In the genomic region with DNA sequence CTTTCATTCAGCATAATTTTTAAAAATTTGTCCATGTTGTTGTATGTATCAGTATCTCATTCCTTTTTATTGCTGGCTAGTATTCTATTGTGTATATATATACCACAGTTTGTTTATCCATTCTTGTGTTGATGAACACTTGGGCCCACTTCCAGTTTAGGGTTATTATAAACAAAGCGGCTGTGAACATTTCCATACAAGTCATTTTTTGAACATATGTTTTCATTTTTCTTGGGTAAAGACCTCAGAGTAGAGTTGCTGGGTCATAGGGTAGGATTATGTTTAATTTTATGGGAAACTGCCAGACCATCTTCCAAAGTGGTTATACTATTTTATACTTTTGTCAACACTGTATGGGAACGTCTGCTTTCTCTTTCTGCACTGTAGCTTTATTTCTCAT, we compare ENCODE assay signal across 15 cellular contexts. TPM values are rescaled to one million over a fixed set of nuclear protein-coding genes. Genes with fewer than 3 reads are reported as not detected.
A peak's percentile ranks its signal among the peaks of the same experiment; 100 is the strongest.
DNase-seq lines count a peak whose midpoint lies in the region; ATAC-seq and TF ChIP-seq lines count a peak whose summit lies in the region.
"Had no signal": no experiment of that assay in that cellular context is flagged by ENCODE, and none has a peak within 500 bp of the region (broad histone marks: within the 10 kb centered on the region; RNA-seq: fewer than 3 reads in every experiment).

No MANE protein-coding gene starts in this region.

- no peak overlapping the region for H3K4me3 Mint-ChIP-seq in osteocyte (ENCODE audit: unreplicated experiment)
- H3K4me3 Mint-ChIP-seq in glutamatergic neuron (ENCODE audit: unreplicated experiment): no peak overlapping the region
- H3K4me3 Mint-ChIP-seq: CD14-positive monocyte had no signal

- H3K4me1 ChIP-seq in fibroblast of lung (ENCODE audit: control insufficient read depth, extremely low read depth, insufficient read depth, low read length): no peaks in the 10 kb centered on the region

- no peaks in the 10 kb centered on the region for H3K79me2 ChIP-seq in fibroblast of lung (ENCODE audit: control insufficient read depth, insufficient read depth, low read length)

- intact Hi-C loops in sciatic nerve (cut with DNase I): no loop called here

- H3K9me3 Mint-ChIP-seq in osteocyte (ENCODE audit: unreplicated experiment): peaks cover 4% of the 10 kb centered on the region
- peaks cover 1% of the 10 kb centered on the region for H3K9me3 Mint-ChIP-seq in glutamatergic neuron (ENCODE audit: unreplicated experiment)

- peak overlapping the region; percentile 78 for H3K27ac Mint-ChIP-seq in osteocyte (ENCODE audit: unreplicated experiment)
- no peak overlapping the region for H3K27ac Mint-ChIP-seq in glutamatergic neuron (ENCODE audit: unreplicated experiment)
- H3K27ac Mint-ChIP-seq: CD14-positive monocyte had no signal

- TF ChIP-seq CTCF in fibroblast of lung (conservative IDR thresholded peaks at IDR 0.05 in 1 of 2, IDR thresholded peaks at IDR 0.05 in 1 of 2; ENCODE audit: low read depth in 1 of 2, low read length in 2 of 2) (no peak), osteocyte (IDR thresholded peaks at IDR 0.05) (no peak), glutamatergic neuron (IDR thresholded peaks at IDR 0.05; ENCODE audit: partially characterized antibody, unreplicated experiment) (no peak)

- ATAC-seq in sciatic nerve: no peak

- no peak overlapping the region for H3K9ac ChIP-seq in fibroblast of lung (ENCODE audit: insufficient read depth, low read length)

- no peaks in the 10 kb centered on the region for H4K20me1 ChIP-seq in fibroblast of lung (ENCODE audit: control insufficient read depth, extremely low read depth, insufficient read depth, low read length)

- H3K27me3 ChIP-seq in MG63 (no peaks in the 10 kb centered on the region), fibroblast of lung (ENCODE audit: control insufficient read depth, insufficient read depth, low read length) (no peaks in the 10 kb centered on the region)

- H3K27me3 Mint-ChIP-seq in osteocyte (ENCODE audit: unreplicated experiment): no peaks in the 10 kb centered on the region
- no peaks in the 10 kb centered on the region for H3K27me3 Mint-ChIP-seq in glutamatergic neuron (ENCODE audit: unreplicated experiment)

- H2AFZ ChIP-seq in fibroblast of lung (ENCODE audit: low read length): no peak overlapping the region
- H2AFZ ChIP-seq: PC-9 had no signal

- H3K36me3 ChIP-seq in MG63: no peaks in the 10 kb centered on the region
- H3K36me3 ChIP-seq in fibroblast of lung (ENCODE audit: control insufficient read depth, insufficient read depth, low read length): no peaks in the 10 kb centered on the region

- DNase-seq in ELR (ENCODE audit: low read depth): peak; percentile 40
- DNase-seq in MG63: peak; percentile 36
- peak; percentile 34 to 97 for DNase-seq in fibroblast of lung (ENCODE audit: low read depth in 2 of 2)
- no peak for DNase-seq in osteocyte (ENCODE audit: extremely low spot score, unreplicated experiment)
- no peak for DNase-seq in NCI-H1105 (lab: John Stamatoyannopoulos, UW)
- no peak for DNase-seq in sciatic nerve (ENCODE audit: low spot score)
- DNase-seq in glutamatergic neuron: no peak
- DNase-seq: GDM1, KG1, NCI-H1092 treated with DMSO at 0.1 percent for 48 hours, NCI-H1694 treated with DMSO at 0.1 percent for 48 hours, NCI-H446, PC-9 had no signal

- H3K4me1 Mint-ChIP-seq in osteocyte (ENCODE audit: unreplicated experiment) (peaks cover 19% of the 10 kb centered on the region), glutamatergic neuron (ENCODE audit: low read depth, unreplicated experiment) (no peaks in the 10 kb centered on the region)
- H3K4me1 Mint-ChIP-seq: CD14-positive monocyte had no signal

- no peaks in the 10 kb centered on the region for H3K9me3 ChIP-seq in MG63
- H3K9me3 ChIP-seq in fibroblast of lung (ENCODE audit: control insufficient read depth, insufficient read depth, low read depth, low read length): no peaks in the 10 kb centered on the region

- no peak overlapping the region for H3K27ac ChIP-seq in fibroblast of lung (ENCODE audit: insufficient read depth, low read length)
- H3K27ac ChIP-seq: PC-9 had no signal

- no peak overlapping the region for H3K4me3 ChIP-seq in MG63
- no peak overlapping the region for H3K4me3 ChIP-seq in fibroblast of lung (replicated peaks in 1 of 4; ENCODE audit: control extremely low read depth in 1 of 4, insufficient read depth in 1 of 4, low read depth in 3 of 4, low read length in 4 of 4)
- H3K4me3 ChIP-seq: PC-9 had no signal

- H3K36me3 Mint-ChIP-seq in osteocyte (ENCODE audit: unreplicated experiment) (peaks cover 3% of the 10 kb centered on the region), glutamatergic neuron (ENCODE audit: unreplicated experiment) (no peaks in the 10 kb centered on the region)
- H3K36me3 Mint-ChIP-seq: CD14-positive monocyte had no signal

- no peak overlapping the region for H3K4me2 ChIP-seq in fibroblast of lung (ENCODE audit: extremely low read depth, insufficient read depth, low read length)
- H3K4me2 ChIP-seq: PC-9 had no signal

RNA-seq across cellular contexts. Expression of a gene that starts 55.3 kb away (rescaled TPM):
- 0.33 TPM in 1 of 2 replicates, not detected in the other for total RNA-seq in MG63 (2014; rRNA removed; shearing (Covaris generic); ENCODE audit: low replicate concordance)
- total RNA-seq in fibroblast of lung (1.0 and 2.5 TPM in 2 replicates), osteocyte (13.2 and 13.7 TPM in 2 replicates), sciatic nerve (3.1 TPM), glutamatergic neuron (ENCODE audit: unreplicated experiment) (4.9 TPM)
- polyA plus RNA-seq in fibroblast of lung: 1.8 and 2.5 TPM in 2 replicates
- polyA plus RNA-seq in fibroblast of lung (2012): 0.98 and 1.7 TPM in 2 replicates
- polyA minus RNA-seq in fibroblast of lung (ENCODE audit: low replicate concordance): 0.35 and 3.7 TPM in 2 replicates
- total RNA-seq: MCF 10A had no signal
- polyA plus RNA-seq: CD14-positive monocyte had no signal

RNA-seq across cellular contexts. Expression of a gene that starts 57.0 kb away (rescaled TPM):
- 3.2 and 5.4 TPM in 2 replicates for total RNA-seq in MG63 (2014; rRNA removed; shearing (Covaris generic); ENCODE audit: low replicate concordance)
- total RNA-seq in fibroblast of lung (2.6 and 8.6 TPM in 2 replicates), osteocyte (71.8 and 83.6 TPM in 2 replicates), sciatic nerve (7.1 TPM), glutamatergic neuron (ENCODE audit: unreplicated experiment) (24.4 TPM)
- 23.4 and 38.1 TPM in 2 replicates for polyA plus RNA-seq in fibroblast of lung
- polyA plus RNA-seq in fibroblast of lung (2012): 12.1 and 18.6 TPM in 2 replicates
- polyA minus RNA-seq in fibroblast of lung (ENCODE audit: low replicate concordance): 8.3 and 16.3 TPM in 2 replicates
- polyA plus RNA-seq: CD14-positive monocyte had no signal

Comparison
In these comparisons a context has a peak if more than half of its experiments do, and no peak if none do; other contexts are left out.
1. DNase-seq: peak in ELR (single experiment), MG63 (single experiment) and fibroblast of lung (2 of 2); none in osteocyte (single experiment), NCI-H1105 (single experiment), sciatic nerve (single experiment) and glutamatergic neuron (single experiment).